ENCODE assay signal across 10 cellular contexts in the genomic region with DNA sequence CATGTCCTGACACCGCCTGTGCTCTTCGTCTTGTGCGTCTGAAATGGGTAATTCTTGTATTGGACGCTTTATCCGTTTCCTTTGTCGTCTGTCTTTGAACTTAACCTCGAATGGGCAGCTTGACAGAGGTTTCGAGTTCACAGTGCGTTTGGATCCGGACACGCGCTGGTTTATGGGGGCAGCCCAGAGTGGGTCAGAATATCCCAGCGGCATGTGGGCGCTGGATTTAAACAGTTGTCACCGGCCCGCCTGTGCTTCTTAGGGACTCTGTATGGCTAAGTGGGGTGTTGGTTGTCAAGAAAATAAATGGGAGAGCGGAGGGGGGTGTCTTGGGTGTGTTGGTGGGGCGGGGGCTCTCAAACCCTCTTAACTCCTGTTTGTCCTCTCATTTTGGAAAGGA.
DNase-seq lines count a peak whose midpoint lies in the region; FAIRE-seq and TF ChIP-seq lines count a peak whose summit lies in the region.
"Had no signal": no experiment of that assay in that cellular context is flagged by ENCODE, and none has a peak within 500 bp of the region (broad histone marks: within the 10 kb centered on the region; RNA-seq: fewer than 3 reads in every experiment).

No MANE protein-coding gene starts in this region.

- H3K9me3 ChIP-seq in OCI-LY3 (ENCODE audit: insufficient read depth, low read length) (no peaks in the 10 kb centered on the region), H1 (ENCODE audit: insufficient read depth in 2 of 2, low read depth in 1 of 2, low read length in 1 of 2) (no peaks in the 10 kb centered on the region), prostate gland (no peaks in the 10 kb centered on the region), uterus (no peaks in the 10 kb centered on the region), stomach (no peaks in the 10 kb centered on the region)

- H3K79me2 ChIP-seq in OCI-LY3 (ENCODE audit: low read length) (peaks cover 65% of the 10 kb centered on the region), H1 (ENCODE audit: control insufficient read depth in 1 of 2, insufficient read depth in 2 of 2, low read length in 2 of 2) (peaks cover 14 to 54% of the 10 kb centered on the region in 2 experiments)

- no peak for FAIRE-seq in H1 (lab: Jason Lieb, UNC)

- no peak for TF ChIP-seq EP300 in H1 (IDR thresholded peaks at IDR 0.05; ENCODE audit: borderline replicate concordance in 1 of 2, low read depth in 2 of 2, low read length in 2 of 2)
- TF ChIP-seq EP300 in stomach (IDR thresholded peaks at IDR 0.05): no peak

- no peak overlapping the region for H4K8ac ChIP-seq in H1 (ENCODE audit: extremely low read depth, insufficient read depth, low read length)

- TF ChIP-seq POLR2A in H1 (IDR thresholded peaks at IDR 0.05; ENCODE audit: control extremely low read depth in 1 of 2, low read depth in 2 of 2, low read length in 2 of 2) (no peak), prostate gland (IDR thresholded peaks at IDR 0.05) (no peak), uterus (IDR thresholded peaks at IDR 0.05) (no peak), stomach (IDR thresholded peaks at IDR 0.05) (no peak)

- H3K36me3 Mint-ChIP-seq in T-helper 1 cell treated with Interleukin-12 subunit alpha and Interleukin-12 subunit beta and Interleukin-4 antibody, amounts not matched to agents 30 μg/mL and 1 μg/mL, for 36 hours (ENCODE audit: low read depth): peaks cover 30% of the 10 kb centered on the region

- H2BK5ac ChIP-seq in H1 (ENCODE audit: low read depth, low read length): no peak overlapping the region

- no peak overlapping the region for H3K23ac ChIP-seq in H1 (ENCODE audit: insufficient read length)

- peak overlapping the region; percentile 94 for H3K27ac Mint-ChIP-seq in T-helper 1 cell treated with Interleukin-12 subunit alpha and Interleukin-12 subunit beta and Interleukin-4 antibody, amounts not matched to agents 30 μg/mL and 1 μg/mL, for 36 hours

- peak overlapping the region; percentile 53; the same call in 1 of the 2 replicates for H3K27ac ChIP-seq in OCI-LY3 (ENCODE audit: low read length)
- no peak overlapping the region for H3K27ac ChIP-seq in H1 (ENCODE audit: low read depth, low read length)
- H3K27ac ChIP-seq in prostate gland: peak overlapping the region; percentile 73
- no peak overlapping the region for H3K27ac ChIP-seq in uterus
- H3K27ac ChIP-seq in stomach: peak overlapping the region in 2 of 5 donors; percentile 86 to 90
- H3K27ac ChIP-seq: SK-N-MC had no signal

- no peak overlapping the region for H3K14ac ChIP-seq in H1 (ENCODE audit: insufficient read length)

- no peak overlapping the region for H4K5ac ChIP-seq in H1 (ENCODE audit: insufficient read length, low read depth, low read length)

- H3K4me1 Mint-ChIP-seq in T-helper 1 cell treated with Interleukin-12 subunit alpha and Interleukin-12 subunit beta and Interleukin-4 antibody, amounts not matched to agents 30 μg/mL and 1 μg/mL, for 36 hours (ENCODE audit: low read depth): peaks cover 25% of the 10 kb centered on the region

- no peak overlapping the region for H2BK120ac ChIP-seq in H1 (replicated peaks; ENCODE audit: low read depth, low read length)

- no peaks in the 10 kb centered on the region for H3K27me3 Mint-ChIP-seq in T-helper 1 cell treated with Interleukin-12 subunit alpha and Interleukin-12 subunit beta and Interleukin-4 antibody, amounts not matched to agents 30 μg/mL and 1 μg/mL, for 36 hours (ENCODE audit: low read depth)

- no peak overlapping the region for H3K18ac ChIP-seq in H1 (ENCODE audit: extremely low read depth, low read length)

- H3K4me1 ChIP-seq in OCI-LY3 (ENCODE audit: low read length) (peaks cover 23% of the 10 kb centered on the region), H1 (replicated peaks in 1 of 4; ENCODE audit: control insufficient read depth in 3 of 4, insufficient read depth in 4 of 4, low read length in 3 of 4) (peaks cover 0 to 11% (median 3%) of the 10 kb centered on the region in 4 experiments; a peak in 4 of 7 replicates), prostate gland (replicated peaks) (no peaks in the 10 kb centered on the region), uterus (no peaks in the 10 kb centered on the region), stomach (peaks cover 0 to 24% (median 0%) of the 10 kb centered on the region in 4 donors)

- H3K36me3 ChIP-seq in OCI-LY3 (replicated peaks; ENCODE audit: low read depth, low read length): no peaks in the 10 kb centered on the region
- H3K36me3 ChIP-seq in H1 (ENCODE audit: control insufficient read depth in 2 of 4, insufficient read depth in 4 of 4, low read length in 3 of 4): no peaks in the 10 kb centered on the region
- H3K36me3 ChIP-seq in prostate gland: no peaks in the 10 kb centered on the region
- H3K36me3 ChIP-seq in uterus: no peaks in the 10 kb centered on the region
- no peaks in the 10 kb centered on the region for H3K36me3 ChIP-seq in stomach

- peak overlapping the region; percentile 96 for H3K4me2 ChIP-seq in OCI-LY3 (ENCODE audit: low read length)
- peak overlapping the region; percentile 69 to 86 for H3K4me2 ChIP-seq in H1 (ENCODE audit: insufficient read depth in 1 of 2, low read depth in 2 of 2, low read length in 2 of 2)

- H2AFZ ChIP-seq in OCI-LY3 (ENCODE audit: low read depth, low read length) (no peak overlapping the region), H1 (ENCODE audit: low read length) (no peak overlapping the region)

- no peak overlapping the region for H3K4ac ChIP-seq in H1 (replicated peaks; ENCODE audit: insufficient read length, low read depth, low read length)

- H2BK20ac ChIP-seq in H1 (ENCODE audit: low read length): no peak overlapping the region

- no peak overlapping the region for H3K56ac ChIP-seq in H1 (replicated peaks; ENCODE audit: insufficient read length, low read depth, low read length)

- TF ChIP-seq CTCF in OCI-LY3 (IDR thresholded peaks at IDR 0.05; ENCODE audit: low read depth, low read length): no peak
- no peak for TF ChIP-seq CTCF in H1 (IDR thresholded peaks at IDR 0.05; ENCODE audit: control extremely low read depth in 1 of 3, insufficient read depth in 1 of 3, low read depth in 1 of 3, low read length in 3 of 3)
- no peak for TF ChIP-seq CTCF in prostate gland (IDR thresholded peaks at IDR 0.05)
- no peak for TF ChIP-seq CTCF in uterus (IDR thresholded peaks at IDR 0.05)
- no peak for TF ChIP-seq CTCF in stomach (IDR thresholded peaks at IDR 0.05)

- H3K79me1 ChIP-seq in H1 (ENCODE audit: low read depth, low read length): no peaks in the 10 kb centered on the region

- CTCF ChIA-PET in H1 (lab: Charles Lee; ENCODE audit: partially characterized antibody): no interaction called here

- peak overlapping the region; percentile 93 for H3K9ac ChIP-seq in OCI-LY3 (ENCODE audit: low read length)
- H3K9ac ChIP-seq in H1 (replicated peaks in 1 of 4; ENCODE audit: extremely low read depth in 1 of 4, low read depth in 3 of 4, low read length in 3 of 4): peak overlapping the region in 1 of 4 experiments; percentile 60; a peak in 1 of 7 replicates

- H2BK15ac ChIP-seq in H1 (ENCODE audit: low read length): no peak overlapping the region

- H4K20me1 ChIP-seq in OCI-LY3 (ENCODE audit: insufficient read depth, low read length) (peaks cover 47% of the 10 kb centered on the region), H1 (replicated peaks in 1 of 2; ENCODE audit: control insufficient read depth in 1 of 2, insufficient read depth in 2 of 2, low read length in 2 of 2) (peaks cover 0 to 6% of the 10 kb centered on the region in 2 experiments)

- H3K9me3 Mint-ChIP-seq in T-helper 1 cell treated with Interleukin-12 subunit alpha and Interleukin-12 subunit beta and Interleukin-4 antibody, amounts not matched to agents 30 μg/mL and 1 μg/mL, for 36 hours: no peaks in the 10 kb centered on the region

- intact Hi-C loops in prostate gland (cut with DNase I) (loop anchor here (10.0 kb wide), 1 partner anchor 60 kb away; no protein-coding TSS in a partner anchor), uterus (cut with DNase I; ENCODE audit: low total_unique reads) (no loop called here), posterior cingulate gyrus (cut with DNase I) (no loop called here), stomach (cut with DNase I; ENCODE audit: low total_unique reads) (no loop called here)

- no peak for TF ChIP-seq RAD21 in H1 (IDR thresholded peaks at IDR 0.05 in 1 of 2, conservative IDR thresholded peaks at IDR 0.05 in 1 of 2; ENCODE audit: low read depth in 2 of 2, low read length in 2 of 2)

- H2AK5ac ChIP-seq in H1 (ENCODE audit: low read depth, low read length): no peak overlapping the region

- H4K91ac ChIP-seq in H1 (replicated peaks; ENCODE audit: insufficient read length, low read length): no peak overlapping the region

- POLR2A ChIA-PET in H1 (lab: Charles Lee; ENCODE audit: partially characterized antibody): interaction anchor here (1.2 kb wide), 1 partner anchor 11 kb away, joined by 3 read pairs; no protein-coding TSS in a partner anchor

- 0% methylated on average over 11 of the region's 18 CpGs; no CpG with 5 or more reads in 1 of the 2 experiments for WGBS in H1 (ENCODE audit: extremely low coverage in 1 of 2, insufficient coverage in 1 of 2, insufficient read length in 1 of 2, insufficient replicate concordance in 2 of 2, low coverage in 1 of 2, low lambda C conversion rate in 2 of 2, missing lambda C conversion rate in 1 of 2), 2 experiments
- WGBS in prostate gland: 4% methylated on average over 15 of the region's 18 CpGs
- 0 to 2% (median 1%) methylated on average over 11 to 18 of the region's 18 CpGs; no CpG with 5 or more reads in 2 of the 5 donors for WGBS in stomach, 5 donors

- H3K27me3 ChIP-seq in OCI-LY3 (ENCODE audit: low read depth, low read length) (no peaks in the 10 kb centered on the region), H1 (replicated peaks in 1 of 4; ENCODE audit: control insufficient read depth in 3 of 4, extremely low read depth in 1 of 4, insufficient read depth in 3 of 4, low read length in 3 of 4) (no peaks in the 10 kb centered on the region), prostate gland (replicated peaks; ENCODE audit: insufficient read depth) (no peaks in the 10 kb centered on the region), uterus (no peaks in the 10 kb centered on the region), stomach (no peaks in the 10 kb centered on the region)

- peak overlapping the region; percentile 99 for H3K4me3 ChIP-seq in OCI-LY3 (ENCODE audit: low read length)
- peak overlapping the region; percentile 59 to 77 (median 69) for H3K4me3 ChIP-seq in H1 (ENCODE audit: extremely low read depth in 1 of 4, insufficient read depth in 2 of 4, low read depth in 3 of 4, low read length in 4 of 4)
- H3K4me3 ChIP-seq in prostate gland: peak overlapping the region; percentile 50 to 55
- H3K4me3 ChIP-seq in uterus: no peak overlapping the region
- peak overlapping the region in 2 of 4 donors; percentile 67 to 68 for H3K4me3 ChIP-seq in stomach
- H3K4me3 ChIP-seq: SK-N-MC had no signal

- H3K4me3 Mint-ChIP-seq in T-helper 1 cell treated with Interleukin-12 subunit alpha and Interleukin-12 subunit beta and Interleukin-4 antibody, amounts not matched to agents 30 μg/mL and 1 μg/mL, for 36 hours: peak overlapping the region; percentile 99

- DNase-seq in T-helper 1 cell: no peak
- no peak for DNase-seq in H1 (ENCODE audit: low read depth in 1 of 2, low spot score in 2 of 2)
- no peak for DNase-seq in prostate gland (ENCODE audit: low spot score)
- no peak for DNase-seq in uterus
- no peak for DNase-seq in posterior cingulate gyrus
- no peak for DNase-seq in stomach
- DNase-seq: 8988T had no signal

- H3K23me2 ChIP-seq in H1 (ENCODE audit: low read depth, low read length): peaks cover 4% of the 10 kb centered on the region; the same call in 1 of the 2 replicates

- H2BK12ac ChIP-seq in H1 (ENCODE audit: low read depth, low read length): no peak overlapping the region

Comparison
In these comparisons a context has a peak if more than half of its experiments do, and no peak if none do; other contexts are left out.
1. H3K27ac ChIP-seq: peak in OCI-LY3 (single experiment) and prostate gland (2 of 2); none in H1 (single experiment) and uterus (0 of 2).
2. H3K4me3 ChIP-seq: peak in OCI-LY3 (single experiment), H1 (4 of 4) and prostate gland (2 of 2); none in uterus (0 of 2).